29 cellular contexts compared by ENCODE assay signal in genomic region chr1:117396074-117396473, GRCh38.
"Had no signal": no experiment of that assay in that cellular context is flagged by ENCODE, and none has a peak within 500 bp of the region (broad histone marks: within the 10 kb centered on the region; RNA-seq: fewer than 3 reads in every experiment).

No MANE protein-coding gene starts in this region.

- DNase-seq: activated B cell treated with CpG ODN at 0.5 μM for 24 hours; activated CD4-positive, alpha-beta memory T cell treated with anti-CD3 and anti-CD28 coated beads for 36 hours; activated CD4-positive, alpha-beta T cell treated with anti-CD3 and anti-CD28 coated beads for 4 hours; activated CD4-positive, alpha-beta T cell treated with anti-CD3 and anti-CD28 coated beads, Interleukin-2, amount 10 ng/mL, durations not matched to agents 24 days and 14 days; activated CD4-positive, alpha-beta T cell treated with anti-CD3 and anti-CD28 coated beads, Interleukin-2, amount 50 U/mL, for 1 hour; activated CD4-positive, alpha-beta T cell treated with anti-CD3 and anti-CD28 coated beads, Interleukin-2, amount 50 U/mL, for 4 hours; activated CD4-positive, CD25-positive, alpha-beta regulatory T cell treated with anti-CD3 and anti-CD28 coated beads, Interleukin-2, amount 50 U/mL, for 72 hours; activated CD8-positive, alpha-beta memory T cell treated with anti-CD3 and anti-CD28 coated beads, Interleukin-2, amount 50 U/mL, for 48 hours; activated CD8-positive, alpha-beta T cell treated with anti-CD3 and anti-CD28 coated beads for 36 hours; activated effector memory CD4-positive, alpha-beta T cell treated with Interleukin-2 at 50 U/mL for 16 hours; activated gamma-delta T cell; activated naive CD4-positive, alpha-beta T cell treated with anti-CD3 and anti-CD28 coated beads, Interleukin-2, amount 10 ng/mL, durations not matched to agents 7 days and 5 days; activated naive CD4-positive, alpha-beta T cell treated with Interleukin-2 at 50 U/mL for 16 hours; activated naive CD8-positive, alpha-beta T cell treated with anti-CD3 and anti-CD28 coated beads, Interleukin-2, amount 10 ng/mL, durations not matched to agents 7 days and 5 days; activated naive CD8-positive, alpha-beta T cell treated with anti-CD3 and anti-CD28 coated beads, Interleukin-2, amount 50 U/mL, for 24 hours; activated T-cell treated with anti-CD3 and anti-CD28 coated beads, Interleukin-2, amount 50 U/mL, for 24 hours; activated T-cell treated with anti-CD3 and anti-CD28 coated beads, Interleukin-2, amount 50 U/mL, for 48 hours; amygdala; anterior cingulate cortex; caudate nucleus; cerebellar nuclear complex; T-helper 1 cell; T-helper 2 cell; T-helper 9 cell had no signal

- H3K36me3 ChIP-seq: ascending aorta, cardiac muscle cell had no signal

- FAIRE-seq: bronchial epithelial cell, TTC549 had no signal

- H3K27me3 ChIP-seq: ascending aorta, cardiac muscle cell had no signal

- H3K4me3 ChIP-seq: ascending aorta, cardiac muscle cell had no signal

- H3K27ac ChIP-seq: ascending aorta, cardiac muscle cell, VCaP had no signal

- ATAC-seq: activated CD8-positive, alpha-beta T cell treated with anti-CD3 and anti-CD28 coated beads for 36 hours; activated naive CD8-positive, alpha-beta T cell treated with anti-CD3 and anti-CD28 coated beads, Interleukin-2, amount 50 U/mL, for 24 hours had no signal

- H3K9me3 ChIP-seq: ascending aorta had no signal
